ENCODE assay signal across 8 cellular contexts in the genomic region with DNA sequence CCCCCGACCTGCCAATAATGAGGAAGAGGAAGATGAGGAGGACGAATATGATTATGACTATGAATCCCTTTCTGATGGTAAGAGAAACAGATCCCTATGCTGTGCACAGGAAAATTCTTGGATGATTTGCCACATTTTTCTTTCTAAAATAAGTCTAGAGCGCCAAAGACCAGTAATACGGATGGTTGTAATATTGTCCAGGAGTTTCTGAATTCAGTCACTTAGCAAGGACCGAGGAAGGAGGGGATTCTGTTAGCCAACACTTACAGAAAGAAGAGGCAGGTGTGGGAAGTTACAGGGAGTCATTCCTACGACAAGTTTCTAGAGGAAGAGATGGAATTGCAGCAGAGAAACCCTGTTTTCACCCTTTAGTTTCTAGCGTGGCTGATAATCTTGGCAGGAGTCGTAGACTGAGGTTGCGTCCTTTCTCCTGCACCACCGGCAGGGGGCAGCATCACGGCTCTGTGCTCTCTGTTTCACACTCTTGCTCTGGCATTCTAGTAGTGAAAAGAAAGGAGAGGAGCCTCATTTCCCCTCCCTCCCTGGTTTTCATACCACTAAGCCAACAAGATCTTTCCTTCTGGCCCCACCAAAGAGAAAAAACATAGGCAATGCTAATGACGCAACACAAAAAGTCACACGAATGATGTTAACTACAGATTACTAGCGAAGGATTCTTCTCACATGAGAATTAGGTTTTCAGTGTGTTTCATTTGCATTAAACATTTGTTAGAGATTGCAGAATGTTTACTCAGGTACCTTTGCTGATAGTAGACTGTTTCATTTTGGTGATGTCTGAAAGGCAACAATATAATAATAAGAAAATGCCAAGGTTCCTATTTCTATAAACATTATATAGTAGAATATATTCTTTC.
DNase-seq lines count a peak whose midpoint lies in the region; ATAC-seq and TF ChIP-seq lines count a peak whose summit lies in the region.

No MANE protein-coding gene starts in this region.

- CTCF ChIA-PET in CD4-positive, alpha-beta T cell (lab: Charles Lee) = no interaction called here

- H3K4me3 Mint-ChIP-seq in CD4-positive, alpha-beta T cell = no peak overlapping the region

- H3K27ac ChIP-seq in CD4-positive, alpha-beta T cell (ENCODE audit: low read depth, low read length) = no peak overlapping the region
- H3K27ac ChIP-seq in smooth muscle cell (ENCODE audit: low read depth) = no peak overlapping the region

- 44% methylated on average over 14 of the region's 14 CpGs for WGBS in smooth muscle cell (ENCODE audit: low lambda C conversion rate)

- peak; percentile 84 for TF ChIP-seq CTCF in CD4-positive, alpha-beta T cell (IDR thresholded peaks at IDR 0.05)
- TF ChIP-seq CTCF in smooth muscle cell (IDR thresholded peaks at IDR 0.05; ENCODE audit: borderline replicate concordance, insufficient read depth, poor library complexity, severe bottlenecking) = peak; percentile 90

- no peaks in the 10 kb centered on the region for H3K9me3 Mint-ChIP-seq in CD4-positive, alpha-beta T cell

- H3K27me3 ChIP-seq in CD4-positive, alpha-beta T cell (ENCODE audit: control insufficient read depth, insufficient read depth, low read length) = peaks cover 5% of the 10 kb centered on the region
- H3K27me3 ChIP-seq in smooth muscle cell (ENCODE audit: low read depth) = no peaks in the 10 kb centered on the region

- no peak overlapping the region for H3K4me3 ChIP-seq in smooth muscle cell

- H3K9me3 ChIP-seq in CD4-positive, alpha-beta T cell (ENCODE audit: control insufficient read depth, low read length) = no peaks in the 10 kb centered on the region
- H3K9me3 ChIP-seq in smooth muscle cell (replicated peaks; ENCODE audit: low read depth) = no peaks in the 10 kb centered on the region

- H3K36me3 ChIP-seq in smooth muscle cell (ENCODE audit: low read depth) = no peaks in the 10 kb centered on the region

- no peaks in the 10 kb centered on the region for H4K20me1 ChIP-seq in smooth muscle cell (ENCODE audit: low read depth)

- H3K79me2 ChIP-seq in smooth muscle cell (ENCODE audit: low read depth) = no peaks in the 10 kb centered on the region

- no peak overlapping the region for H3K27ac Mint-ChIP-seq in CD4-positive, alpha-beta T cell

- H3F3A ChIP-seq in smooth muscle cell (ENCODE audit: low read depth) = no peaks in the 10 kb centered on the region

- intact Hi-C loops in CD4-positive, alpha-beta T cell (cut with DNase I, micrococcal nuclease) = loop anchor here in 1 of 2 experiments (2.0 kb wide), 2 partner anchors 41 to 163 kb away; no protein-coding TSS in a partner anchor
- intact Hi-C loops in left ventricle myocardium superior (cut with micrococcal nuclease) = loop anchor here (5.0 kb wide), 1 partner anchor 162 kb away; no protein-coding TSS in a partner anchor

- POLR2A ChIA-PET in CD4-positive, alpha-beta T cell (lab: Charles Lee) = no interaction called here

- no peak for ATAC-seq in CD4-positive, alpha-beta T cell (ENCODE audit: poor library complexity)
- ATAC-seq in SK-N-SH treated with all-trans-retinoic acid at 6 μM for 48 hours = peak; percentile 92
- ATAC-seq in left ventricle myocardium superior = peak; percentile 74
- no peak for ATAC-seq in HG03108 (IDR thresholded peaks at IDR 0.05; ENCODE audit: unreplicated experiment)

- no peaks in the 10 kb centered on the region for H3K4me1 Mint-ChIP-seq in CD4-positive, alpha-beta T cell (ENCODE audit: low read depth)

- no peak overlapping the region for H3K4me2 ChIP-seq in smooth muscle cell

- H3K27me3 Mint-ChIP-seq in CD4-positive, alpha-beta T cell = peaks cover 31% of the 10 kb centered on the region

- H2AFZ ChIP-seq in smooth muscle cell (ENCODE audit: low read depth) = no peak overlapping the region

- no peaks in the 10 kb centered on the region for H3K36me3 Mint-ChIP-seq in CD4-positive, alpha-beta T cell (ENCODE audit: low read depth)

- H3K9ac ChIP-seq in smooth muscle cell (ENCODE audit: low read depth) = no peak overlapping the region

- H3K4me1 ChIP-seq in smooth muscle cell (ENCODE audit: low read depth) = no peaks in the 10 kb centered on the region

- DNase-seq in CD4-positive, alpha-beta T cell = peak; percentile 15 to 60 (median 36)
- DNase-seq in GM19240 (ENCODE audit: insufficient read length, low spot score) (peak; percentile 38), HT1080 (ENCODE audit: low read depth) (peak; percentile 32), left ventricle myocardium superior (peak; percentile 56), smooth muscle cell (lab: John Stamatoyannopoulos, UW; ENCODE audit: unreplicated experiment) (no peak)
- DNase-seq in activated naive CD4-positive, alpha-beta T cell treated with anti-CD3 and anti-CD28 coated beads, Interleukin-2, amount 50 U/mL, for 16 hours = peak; percentile 60

TF ChIP-seq in SK-N-SH treated with all-trans-retinoic acid at 6 μM for 48 hours, 23 proteins besides CTCF, POLR2A, EP300 and RAD21:
- TF ChIP-seq ZFP30 (CRISPR knock-in tag; IDR thresholded peaks at IDR 0.05) = no peak
- no peak for TF ChIP-seq RARB (CRISPR knock-in tag; IDR thresholded peaks at IDR 0.05)
- TF ChIP-seq PPARA (CRISPR knock-in tag; IDR thresholded peaks at IDR 0.05; ENCODE audit: borderline replicate concordance) = no peak
- TF ChIP-seq GLIS3 (CRISPR knock-in tag; IDR thresholded peaks at IDR 0.05) = no peak

Comparison
In these comparisons a context has a peak if more than half of its experiments do, and no peak if none do; other contexts are left out.
1. ATAC-seq: peak in SK-N-SH treated with all-trans-retinoic acid at 6 μM for 48 hours (single experiment) and left ventricle myocardium superior (single experiment); none in CD4-positive, alpha-beta T cell (single experiment) and HG03108 (single experiment).